Comparison of ENCODE assay signal across 2 cellular contexts in genomic region chr6:139473239-139473701, GRCh38.
TF ChIP-seq lines count a peak whose summit lies in the region.

No MANE protein-coding gene starts in this region.

TF ChIP-seq in liver, 16 proteins besides CTCF, POLR2A, EP300 and RAD21 (continued from another document):
- TF ChIP-seq JUND (IDR thresholded peaks at IDR 0.05) (no peak), FOXA1 (IDR thresholded peaks at IDR 0.05) (no peak), TAF1 (conservative IDR thresholded peaks at IDR 0.05) (no peak), FOXA2 (IDR thresholded peaks at IDR 0.05) (no peak), SP1 (IDR thresholded peaks at IDR 0.05) (no peak), HNF4A (conservative IDR thresholded peaks at IDR 0.05) (no peak)
- TF ChIP-seq, protein P1, sequence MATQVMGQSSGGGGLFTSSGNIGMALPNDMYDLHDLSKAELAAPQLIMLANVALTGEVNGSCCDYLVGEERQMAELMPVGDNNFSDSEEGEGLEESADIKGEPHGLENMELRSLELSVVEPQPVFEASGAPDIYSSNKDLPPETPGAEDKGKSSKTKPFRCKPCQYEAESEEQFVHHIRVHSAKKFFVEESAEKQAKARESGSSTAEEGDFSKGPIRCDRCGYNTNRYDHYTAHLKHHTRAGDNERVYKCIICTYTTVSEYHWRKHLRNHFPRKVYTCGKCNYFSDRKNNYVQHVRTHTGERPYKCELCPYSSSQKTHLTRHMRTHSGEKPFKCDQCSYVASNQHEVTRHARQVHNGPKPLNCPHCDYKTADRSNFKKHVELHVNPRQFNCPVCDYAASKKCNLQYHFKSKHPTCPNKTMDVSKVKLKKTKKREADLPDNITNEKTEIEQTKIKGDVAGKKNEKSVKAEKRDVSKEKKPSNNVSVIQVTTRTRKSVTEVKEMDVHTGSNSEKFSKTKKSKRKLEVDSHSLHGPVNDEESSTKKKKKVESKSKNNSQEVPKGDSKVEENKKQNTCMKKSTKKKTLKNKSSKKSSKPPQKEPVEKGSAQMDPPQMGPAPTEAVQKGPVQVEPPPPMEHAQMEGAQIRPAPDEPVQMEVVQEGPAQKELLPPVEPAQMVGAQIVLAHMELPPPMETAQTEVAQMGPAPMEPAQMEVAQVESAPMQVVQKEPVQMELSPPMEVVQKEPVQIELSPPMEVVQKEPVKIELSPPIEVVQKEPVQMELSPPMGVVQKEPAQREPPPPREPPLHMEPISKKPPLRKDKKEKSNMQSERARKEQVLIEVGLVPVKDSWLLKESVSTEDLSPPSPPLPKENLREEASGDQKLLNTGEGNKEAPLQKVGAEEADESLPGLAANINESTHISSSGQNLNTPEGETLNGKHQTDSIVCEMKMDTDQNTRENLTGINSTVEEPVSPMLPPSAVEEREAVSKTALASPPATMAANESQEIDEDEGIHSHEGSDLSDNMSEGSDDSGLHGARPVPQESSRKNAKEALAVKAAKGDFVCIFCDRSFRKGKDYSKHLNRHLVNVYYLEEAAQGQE (IDR thresholded peaks at IDR 0.05), result no peak

TF ChIP-seq in HepG2, 621 proteins besides CTCF, POLR2A, EP300 and RAD21:
- no peak for TF ChIP-seq ZBED4 (CRISPR knock-in tag; IDR thresholded peaks at IDR 0.05; ENCODE audit: borderline replicate concordance)
- TF ChIP-seq ZNF747 (CRISPR knock-in tag; IDR thresholded peaks at IDR 0.05; ENCODE audit: borderline replicate concordance), result no peak
- TF ChIP-seq ZFP36 (IDR thresholded peaks at IDR 0.05; ENCODE audit: borderline replicate concordance, low read depth, low read length, partially characterized antibody), result no peak
- no peak for TF ChIP-seq ZNF138 (CRISPR knock-in tag; IDR thresholded peaks at IDR 0.05; ENCODE audit: low read depth)
- TF ChIP-seq, protein P2, sequence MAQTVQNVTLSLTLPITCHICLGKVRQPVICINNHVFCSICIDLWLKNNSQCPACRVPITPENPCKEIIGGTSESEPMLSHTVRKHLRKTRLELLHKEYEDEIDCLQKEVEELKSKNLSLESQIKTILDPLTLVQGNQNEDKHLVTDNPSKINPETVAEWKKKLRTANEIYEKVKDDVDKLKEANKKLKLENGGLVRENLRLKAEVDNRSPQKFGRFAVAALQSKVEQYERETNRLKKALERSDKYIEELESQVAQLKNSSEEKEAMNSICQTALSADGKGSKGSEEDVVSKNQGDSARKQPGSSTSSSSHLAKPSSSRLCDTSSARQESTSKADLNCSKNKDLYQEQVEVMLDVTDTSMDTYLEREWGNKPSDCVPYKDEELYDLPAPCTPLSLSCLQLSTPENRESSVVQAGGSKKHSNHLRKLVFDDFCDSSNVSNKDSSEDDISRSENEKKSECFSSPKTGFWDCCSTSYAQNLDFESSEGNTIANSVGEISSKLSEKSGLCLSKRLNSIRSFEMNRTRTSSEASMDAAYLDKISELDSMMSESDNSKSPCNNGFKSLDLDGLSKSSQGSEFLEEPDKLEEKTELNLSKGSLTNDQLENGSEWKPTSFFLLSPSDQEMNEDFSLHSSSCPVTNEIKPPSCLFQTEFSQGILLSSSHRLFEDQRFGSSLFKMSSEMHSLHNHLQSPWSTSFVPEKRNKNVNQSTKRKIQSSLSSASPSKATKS (CRISPR knock-in tag; IDR thresholded peaks at IDR 0.05), result no peak
- no peak for TF ChIP-seq ZFP41 (CRISPR knock-in tag; IDR thresholded peaks at IDR 0.05; ENCODE audit: borderline replicate concordance)
- no peak for TF ChIP-seq ZNF724P (CRISPR knock-in tag; IDR thresholded peaks at IDR 0.05; ENCODE audit: borderline replicate concordance)
- TF ChIP-seq SRSF1 (optimal IDR thresholded peaks at IDR 0.05; ENCODE audit: low read depth, low read length), result no peak
- TF ChIP-seq, protein P3, sequence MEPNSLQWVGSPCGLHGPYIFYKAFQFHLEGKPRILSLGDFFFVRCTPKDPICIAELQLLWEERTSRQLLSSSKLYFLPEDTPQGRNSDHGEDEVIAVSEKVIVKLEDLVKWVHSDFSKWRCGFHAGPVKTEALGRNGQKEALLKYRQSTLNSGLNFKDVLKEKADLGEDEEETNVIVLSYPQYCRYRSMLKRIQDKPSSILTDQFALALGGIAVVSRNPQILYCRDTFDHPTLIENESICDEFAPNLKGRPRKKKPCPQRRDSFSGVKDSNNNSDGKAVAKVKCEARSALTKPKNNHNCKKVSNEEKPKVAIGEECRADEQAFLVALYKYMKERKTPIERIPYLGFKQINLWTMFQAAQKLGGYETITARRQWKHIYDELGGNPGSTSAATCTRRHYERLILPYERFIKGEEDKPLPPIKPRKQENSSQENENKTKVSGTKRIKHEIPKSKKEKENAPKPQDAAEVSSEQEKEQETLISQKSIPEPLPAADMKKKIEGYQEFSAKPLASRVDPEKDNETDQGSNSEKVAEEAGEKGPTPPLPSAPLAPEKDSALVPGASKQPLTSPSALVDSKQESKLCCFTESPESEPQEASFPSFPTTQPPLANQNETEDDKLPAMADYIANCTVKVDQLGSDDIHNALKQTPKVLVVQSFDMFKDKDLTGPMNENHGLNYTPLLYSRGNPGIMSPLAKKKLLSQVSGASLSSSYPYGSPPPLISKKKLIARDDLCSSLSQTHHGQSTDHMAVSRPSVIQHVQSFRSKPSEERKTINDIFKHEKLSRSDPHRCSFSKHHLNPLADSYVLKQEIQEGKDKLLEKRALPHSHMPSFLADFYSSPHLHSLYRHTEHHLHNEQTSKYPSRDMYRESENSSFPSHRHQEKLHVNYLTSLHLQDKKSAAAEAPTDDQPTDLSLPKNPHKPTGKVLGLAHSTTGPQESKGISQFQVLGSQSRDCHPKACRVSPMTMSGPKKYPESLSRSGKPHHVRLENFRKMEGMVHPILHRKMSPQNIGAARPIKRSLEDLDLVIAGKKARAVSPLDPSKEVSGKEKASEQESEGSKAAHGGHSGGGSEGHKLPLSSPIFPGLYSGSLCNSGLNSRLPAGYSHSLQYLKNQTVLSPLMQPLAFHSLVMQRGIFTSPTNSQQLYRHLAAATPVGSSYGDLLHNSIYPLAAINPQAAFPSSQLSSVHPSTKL (CRISPR knock-in tag; IDR thresholded peaks at IDR 0.05), result no peak
- TF ChIP-seq ZNF232 (CRISPR knock-in tag; IDR thresholded peaks at IDR 0.05; ENCODE audit: borderline replicate concordance), result no peak
- TF ChIP-seq, protein P4, sequence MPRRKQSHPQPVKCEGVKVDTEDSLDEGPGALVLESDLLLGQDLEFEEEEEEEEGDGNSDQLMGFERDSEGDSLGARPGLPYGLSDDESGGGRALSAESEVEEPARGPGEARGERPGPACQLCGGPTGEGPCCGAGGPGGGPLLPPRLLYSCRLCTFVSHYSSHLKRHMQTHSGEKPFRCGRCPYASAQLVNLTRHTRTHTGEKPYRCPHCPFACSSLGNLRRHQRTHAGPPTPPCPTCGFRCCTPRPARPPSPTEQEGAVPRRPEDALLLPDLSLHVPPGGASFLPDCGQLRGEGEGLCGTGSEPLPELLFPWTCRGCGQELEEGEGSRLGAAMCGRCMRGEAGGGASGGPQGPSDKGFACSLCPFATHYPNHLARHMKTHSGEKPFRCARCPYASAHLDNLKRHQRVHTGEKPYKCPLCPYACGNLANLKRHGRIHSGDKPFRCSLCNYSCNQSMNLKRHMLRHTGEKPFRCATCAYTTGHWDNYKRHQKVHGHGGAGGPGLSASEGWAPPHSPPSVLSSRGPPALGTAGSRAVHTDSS (CRISPR knock-in tag; conservative IDR thresholded peaks at IDR 0.05), result no peak
- no peak for TF ChIP-seq ZEB1 (IDR thresholded peaks at IDR 0.05; ENCODE audit: insufficient replicate concordance, low read depth)
